ENCODE assay signal across 14 cellular contexts in genomic region chr2:54063967-54064535, GRCh38. TPM values are rescaled to one million over a fixed set of nuclear protein-coding genes. Genes with fewer than 3 reads are reported as not detected.
DNase-seq lines count a peak whose midpoint lies in the region; ATAC-seq and TF ChIP-seq lines count a peak whose summit lies in the region.
"Had no signal": no experiment of that assay in that cellular context is flagged by ENCODE, and none has a peak within 500 bp of the region (broad histone marks: within the 10 kb centered on the region; RNA-seq: fewer than 3 reads in every experiment).

No MANE protein-coding gene starts in this region.

- H3K9me3 Mint-ChIP-seq in brain: peaks cover 0 to 4% (median 3%) of the 10 kb centered on the region in 5 experiments

- H3K4me3 Mint-ChIP-seq in brain: no peak overlapping the region

- no peaks in the 10 kb centered on the region for H3K27me3 Mint-ChIP-seq in brain

- no peak for TF ChIP-seq POLR2A in thyroid gland (IDR thresholded peaks at IDR 0.05)

- no peak for DNase-seq in Right ventricle myocardium inferior (ENCODE audit: missing footprints)
- DNase-seq in cardiac septum (ENCODE audit: low spot score): no peak
- DNase-seq in right cardiac atrium: peak in 1 of 3 donors; percentile 48
- peak; percentile 73 to 74 for DNase-seq in thyroid gland
- DNase-seq in COLO668 (lab: John Stamatoyannopoulos, UW; ENCODE audit: unreplicated experiment): no peak
- DNase-seq in NCI-H345 treated with DMSO at 0.1 percent for 48 hours (lab: John Stamatoyannopoulos, UW; ENCODE audit: unreplicated experiment): no peak
- DNase-seq in NCI-H187 (lab: John Stamatoyannopoulos, UW): no peak
- DNase-seq: Caco-2, NCI-H1436, NCI-H226, NCI-H526 treated with DMSO at 0.1 percent for 48 hours, SHP77 treated with DMSO at 0.1 percent for 48 hours had no signal

- ATAC-seq in Right ventricle myocardium inferior (peak; percentile 83), right cardiac atrium (peak; percentile 54 to 76)

- H3K36me3 Mint-ChIP-seq in brain: peaks cover 16% of the 10 kb centered on the region

- H3K4me3 ChIP-seq in right cardiac atrium (ENCODE audit: low read length) (no peak overlapping the region), thyroid gland (replicated peaks in 1 of 3) (no peak overlapping the region)

- intact Hi-C loops in Right ventricle myocardium inferior (cut with DNase I): no loop called here
- intact Hi-C loops in cardiac septum (cut with DNase I): no loop called here
- intact Hi-C loops in right cardiac atrium (cut with DNase I): no loop called here
- intact Hi-C loops in thyroid gland (cut with DNase I): no loop called here

- H3K4me1 Mint-ChIP-seq in brain: peaks cover 3% of the 10 kb centered on the region

- no peaks in the 10 kb centered on the region for H3K4me1 ChIP-seq in right cardiac atrium (ENCODE audit: control insufficient read depth, insufficient read depth, low read length)
- peaks cover 0 to 4% of the 10 kb centered on the region in 2 donors for H3K4me1 ChIP-seq in thyroid gland
- H3K4me1 ChIP-seq: Caco-2 had no signal

- no peaks in the 10 kb centered on the region for H3K9me3 ChIP-seq in right cardiac atrium (ENCODE audit: control insufficient read depth, low read length)
- no peaks in the 10 kb centered on the region for H3K9me3 ChIP-seq in thyroid gland
- H3K9me3 ChIP-seq: Caco-2 had no signal

- peak overlapping the region in 3 of 5 experiments; percentile 60 to 84 (median 79) for H3K27ac Mint-ChIP-seq in brain

- 82% methylated on average over 3 of the region's 3 CpGs for WGBS in right cardiac atrium
- WGBS in thyroid gland, 2 donors: 59 to 69% methylated on average over 3 of the region's 3 CpGs

- H3K36me3 ChIP-seq in thyroid gland: no peaks in the 10 kb centered on the region

- no peaks in the 10 kb centered on the region for H3K27me3 ChIP-seq in right cardiac atrium (ENCODE audit: control insufficient read depth, insufficient read depth)
- H3K27me3 ChIP-seq in thyroid gland: no peaks in the 10 kb centered on the region

- H3K27ac ChIP-seq in right cardiac atrium (ENCODE audit: low read length): no peak overlapping the region
- no peak overlapping the region for H3K27ac ChIP-seq in thyroid gland
- H3K27ac ChIP-seq: C4-2B had no signal

- TF ChIP-seq CTCF in brain (conservative IDR thresholded peaks at IDR 0.05) (no peak), thyroid gland (IDR thresholded peaks at IDR 0.05) (no peak)

RNA-seq across cellular contexts. Expression of gene ACYP2, which starts 51.4 kb away (rescaled TPM):
- total RNA-seq in Right ventricle myocardium inferior (62.6 TPM), cardiac septum (86.1 TPM), right cardiac atrium (10 to 100 TPM; 47.1 to 70.2 (median 60.0) TPM), thyroid gland (10 to 100 TPM; 14.1 to 29.2 (median 26.2) TPM)
- polyA plus RNA-seq in brain (ENCODE audit: insufficient read depth, low read depth, low replicate concordance) (47.8 TPM), right cardiac atrium (122 TPM)

Comparison
In these comparisons a context has a peak if more than half of its experiments do, and no peak if none do; other contexts are left out.
1. DNase-seq: peak in thyroid gland (2 of 2); none in Right ventricle myocardium inferior (single experiment), cardiac septum (single experiment), COLO668 (single experiment), NCI-H345 treated with DMSO at 0.1 percent for 48 hours (single experiment) and NCI-H187 (0 of 2).